In genomic region chr7:139124084-139124914, GRCh38 we compare ENCODE assay signal across 11 cellular contexts. TPM values are rescaled to one million over a fixed set of nuclear protein-coding genes. Genes with fewer than 3 reads are reported as not detected.
A peak's percentile ranks its signal among the peaks of the same experiment; 100 is the strongest.
DNase-seq lines count a peak whose midpoint lies in the region; ATAC-seq and TF ChIP-seq lines count a peak whose summit lies in the region.
"Had no signal": no experiment of that assay in that cellular context is flagged by ENCODE, and none has a peak within 500 bp of the region (broad histone marks: within the 10 kb centered on the region; RNA-seq: fewer than 3 reads in every experiment).

No MANE protein-coding gene starts in this region.

- no peaks in the 10 kb centered on the region for H3K4me1 ChIP-seq in HUES48 (ENCODE audit: control insufficient read depth, insufficient read depth, low read length)
- H3K4me1 ChIP-seq: sigmoid colon, SJCRH30 had no signal

- H3K4me3 ChIP-seq in GM06990 (replicated peaks; ENCODE audit: low read depth, low read length) (no peak overlapping the region), HUES48 (ENCODE audit: low read depth, low read length) (no peak overlapping the region)
- H3K4me3 ChIP-seq: sigmoid colon, SJCRH30 had no signal

- no peaks in the 10 kb centered on the region; the same call in 1 of the 2 replicates for H3K27me3 ChIP-seq in GM06990 (replicated peaks; ENCODE audit: control insufficient read depth, insufficient read depth, low read length)
- H3K27me3 ChIP-seq in HUES48 (ENCODE audit: control insufficient read depth, insufficient read depth, low read length): no peaks in the 10 kb centered on the region
- H3K27me3 ChIP-seq: sigmoid colon had no signal

- H3K9me3 ChIP-seq in HUES48 (ENCODE audit: control insufficient read depth, insufficient read depth, low read length): no peaks in the 10 kb centered on the region
- H3K9me3 ChIP-seq: sigmoid colon, SJCRH30 had no signal

- H3K9ac ChIP-seq in HUES48 (ENCODE audit: low read depth, low read length): no peak overlapping the region

- ATAC-seq in GM18870 (IDR thresholded peaks at IDR 0.05; ENCODE audit: unreplicated experiment) (peak; percentile 61), HG02798 (IDR thresholded peaks at IDR 0.05; ENCODE audit: poor library complexity, unreplicated experiment) (peak; percentile 82)

- H3K36me3 ChIP-seq in GM06990 (ENCODE audit: control insufficient read depth, insufficient read depth, low read length): no peaks in the 10 kb centered on the region
- no peaks in the 10 kb centered on the region for H3K36me3 ChIP-seq in HUES48 (ENCODE audit: control insufficient read depth, insufficient read depth, low read length)
- H3K36me3 ChIP-seq: sigmoid colon, SJCRH30 had no signal

- no peak for TF ChIP-seq CTCF in GM06990 (IDR thresholded peaks at IDR 0.05; ENCODE audit: insufficient read depth, low read length, poor library complexity, severe bottlenecking)

- H3K27ac ChIP-seq in HUES48 (ENCODE audit: low read depth, low read length): peak overlapping the region; percentile 16
- H3K27ac ChIP-seq: sigmoid colon, SJCRH30 had no signal

- peak; percentile 33 for DNase-seq in GM06990 (ENCODE audit: extremely low read depth, insufficient read length)
- DNase-seq in anterior cingulate cortex (lab: John Stamatoyannopoulos, UW): no peak
- DNase-seq in SHP77 treated with DMSO at 0.1 percent for 48 hours (lab: John Stamatoyannopoulos, UW): no peak
- DNase-seq in 8988T: no peak
- no peak for DNase-seq in cerebellum (ENCODE audit: low spot score)
- DNase-seq: IMR-90, sigmoid colon, SJCRH30 had no signal

RNA-seq across cellular contexts. Expression of gene ZC3HAV1, which starts 14.8 kb away (rescaled TPM):
- total RNA-seq in cerebellum: 6.3 TPM
